8 cellular contexts compared by ENCODE assay signal in genomic region chr5:41869150-41869738, GRCh38. TPM values are rescaled to one million over a fixed set of nuclear protein-coding genes. Genes with fewer than 3 reads are reported as not detected.
A peak's percentile ranks its signal among the peaks of the same experiment; 100 is the strongest.
DNase-seq lines count a peak whose midpoint lies in the region; ATAC-seq and TF ChIP-seq lines count a peak whose summit lies in the region.

No MANE protein-coding gene starts in this region.

- H3K27ac Mint-ChIP-seq in T-cell, result peak overlapping the region; percentile 93 to 95

- H3K9me3 ChIP-seq in testis, result no peaks in the 10 kb centered on the region

- POLR2A ChIA-PET in T-cell (lab: Charles Lee), result interaction anchor here (0.6 to 2.0 kb wide), 9 partner anchors 13 to 56 kb away, joined by 3 to 8 read pairs (median 3); partner anchors contain the start of genes RIMOC1 (in 2 of the 2) and FBXO4 (in 1 of the 2)

- H3K4me3 ChIP-seq in lower leg skin (ENCODE audit: low read depth, poor library complexity, severe bottlenecking) (peak overlapping the region; percentile 67), testis (peak overlapping the region; percentile 74 to 78)

- no peaks in the 10 kb centered on the region for H3K36me3 Mint-ChIP-seq in T-cell

- intact Hi-C loops in lower leg skin (cut with DNase I; ENCODE audit: low total_unique reads) (no loop called here), testis (cut with DNase I; ENCODE audit: low total_unique reads) (no loop called here)

- no peaks in the 10 kb centered on the region for H3K27me3 Mint-ChIP-seq in T-cell

- no peaks in the 10 kb centered on the region for H3K36me3 ChIP-seq in testis (ENCODE audit: low read depth, missing control alignments)

- CTCF ChIA-PET in T-cell (lab: Charles Lee), result interaction anchor here (0.6 to 1.5 kb wide), 3 partner anchors 13 to 1267 kb away, joined by 3 to 5 read pairs (median 3); no protein-coding TSS in a partner anchor

- no peak for TF ChIP-seq CTCF in lower leg skin (IDR thresholded peaks at IDR 0.05)
- no peak for TF ChIP-seq CTCF in testis (IDR thresholded peaks at IDR 0.05)

- peaks cover 12% of the 10 kb centered on the region for H3K4me1 ChIP-seq in testis

- 7% methylated on average over 24 to 28 of the region's 28 CpGs for WGBS in lower leg skin, 2 donors
- 9 to 18% methylated on average over 8 to 28 of the region's 28 CpGs for WGBS in testis, 2 donors

- peaks cover 56 to 62% (median 57%) of the 10 kb centered on the region in 3 donors for H3K4me1 Mint-ChIP-seq in T-cell

- ATAC-seq in HG03571 (IDR thresholded peaks at IDR 0.05; ENCODE audit: unreplicated experiment), result peak; percentile 2
- ATAC-seq in T-cell (replicated peaks in 1 of 4), result no peak
- no peak for ATAC-seq in GM18909 (IDR thresholded peaks at IDR 0.05; ENCODE audit: poor library complexity, unreplicated experiment)

- no peaks in the 10 kb centered on the region for H3K27me3 ChIP-seq in testis

- no peaks in the 10 kb centered on the region for H3K9me3 Mint-ChIP-seq in T-cell

- peak overlapping the region; percentile 85 to 88 for H3K27ac ChIP-seq in testis

- DNase-seq in GM03348 (ENCODE audit: low spot score), result peak; percentile 87
- peak in 6 of 34 experiments; percentile 1 to 29 (median 9) for DNase-seq in T-cell
- peak; percentile 74 for DNase-seq in ecto neural progenitor cell (ENCODE audit: low spot score)
- peak in 1 of 2 donors; percentile 24 for DNase-seq in lower leg skin (ENCODE audit: low spot score in 2 of 2)
- DNase-seq in testis, result peak; percentile 35
- no peak for DNase-seq in LoVo (ENCODE audit: low spot score)

- H3K4me3 Mint-ChIP-seq in T-cell, result peak overlapping the region; percentile 88 to 91 (median 91)

- TF ChIP-seq POLR2A in lower leg skin (IDR thresholded peaks at IDR 0.05) (no peak), testis (IDR thresholded peaks at IDR 0.05) (no peak)

RNA-seq across cellular contexts. Expression of gene OXCT1, which starts 1.0 kb away (rescaled TPM):
- total RNA-seq in T-cell (10 to 100 TPM; 24.7 to 26.5 (median 26.0) TPM), lower leg skin (10 to 100 TPM; 19.0 to 28.8 (median 20.9) TPM), testis (10 to 100 TPM; 11.7 to 16.5 TPM)
- polyA plus RNA-seq in testis (ENCODE audit: insufficient read depth, low read depth, low replicate concordance), result 22.7 TPM

RNA-seq across cellular contexts. Expression of gene RIMOC1, which starts 34.9 kb away (rescaled TPM):
- 10 to 100 TPM; 15.0 to 30.4 (median 28.0) TPM for total RNA-seq in T-cell
- 10 to 100 TPM; 14.1 to 19.1 (median 15.0) TPM for total RNA-seq in lower leg skin
- 10 to 100 TPM; 19.6 to 20.2 TPM for total RNA-seq in testis
- polyA plus RNA-seq in testis (ENCODE audit: insufficient read depth, low read depth, low replicate concordance), result 13.1 TPM

RNA-seq across cellular contexts. Expression of gene FBXO4, which starts 55.8 kb away (rescaled TPM):
- total RNA-seq in T-cell, result 10 to 100 TPM; 11.3 to 17.3 (median 13.7) TPM
- 10 to 100 TPM in 1 of 4 donors, 1 to 10 TPM in 3; 6.6 to 11.3 (median 8.8) TPM for total RNA-seq in lower leg skin
- total RNA-seq in testis, result 10 to 100 TPM; 15.1 to 27.1 TPM
- 15.5 TPM for polyA plus RNA-seq in testis (ENCODE audit: insufficient read depth, low read depth, low replicate concordance)
